17 cellular contexts compared by ENCODE assay signal in the genomic region with DNA sequence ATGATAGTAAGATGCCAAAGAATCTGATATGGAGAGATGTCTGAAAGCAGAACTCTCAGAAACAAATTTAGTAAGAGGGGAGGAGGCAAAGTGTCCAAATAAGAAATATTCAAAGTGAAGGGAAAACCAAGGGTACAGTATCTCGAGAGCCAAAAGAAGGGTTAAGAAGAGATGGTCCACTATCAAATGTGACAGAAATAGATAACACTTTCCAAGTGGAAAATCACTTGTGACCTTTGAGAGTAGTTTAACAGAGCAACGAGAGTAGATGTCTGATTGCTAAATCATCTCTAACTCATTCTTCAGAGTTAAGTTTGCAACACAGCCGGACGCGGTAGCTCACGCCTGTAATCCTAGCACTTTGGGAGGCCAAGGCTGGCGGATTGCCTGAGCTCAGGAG.
DNase-seq lines count a peak whose midpoint lies in the region; ATAC-seq lines count a peak whose summit lies in the region.
"Had no signal": no experiment of that assay in that cellular context is flagged by ENCODE, and none has a peak within 500 bp of the region (broad histone marks: within the 10 kb centered on the region; RNA-seq: fewer than 3 reads in every experiment).

No MANE protein-coding gene starts in this region.

- H3K27ac Mint-ChIP-seq in stimulated activated naive CD8-positive, alpha-beta T cell treated with anti-CD3 and anti-CD28 coated beads, Interleukin-15, Interleukin-2, amounts not matched to agents 100 ng/mL and 50 ng/mL, for 24 hours, result peak overlapping the region; percentile 80
- H3K27ac Mint-ChIP-seq in stimulated activated naive CD8-positive, alpha-beta T cell treated with anti-CD3 and anti-CD28 coated beads, Interleukin-15, amount 100 ng/mL, for 72 hours, result no peak overlapping the region
- peak overlapping the region; percentile 83 for H3K27ac Mint-ChIP-seq in activated naive CD8-positive, alpha-beta T cell treated with anti-CD3 and anti-CD28 coated beads, Interleukin-2, amount 50 U/mL, for 24 hours
- H3K27ac Mint-ChIP-seq: HFFc6, nephron had no signal

- H3K27me3 Mint-ChIP-seq in stimulated activated naive CD8-positive, alpha-beta T cell treated with anti-CD3 and anti-CD28 coated beads, Interleukin-15, Interleukin-2, amounts not matched to agents 100 ng/mL and 50 ng/mL, for 24 hours, result no peaks in the 10 kb centered on the region
- H3K27me3 Mint-ChIP-seq in stimulated activated naive CD8-positive, alpha-beta T cell treated with anti-CD3 and anti-CD28 coated beads, Interleukin-15, amount 100 ng/mL, for 72 hours, result no peaks in the 10 kb centered on the region
- H3K27me3 Mint-ChIP-seq in activated naive CD8-positive, alpha-beta T cell treated with anti-CD3 and anti-CD28 coated beads, Interleukin-2, amount 50 U/mL, for 24 hours, result no peaks in the 10 kb centered on the region

- peak overlapping the region; percentile 2 for H3K4me3 Mint-ChIP-seq in stimulated activated naive CD8-positive, alpha-beta T cell treated with anti-CD3 and anti-CD28 coated beads, Interleukin-15, Interleukin-2, amounts not matched to agents 100 ng/mL and 50 ng/mL, for 24 hours
- no peak overlapping the region for H3K4me3 Mint-ChIP-seq in stimulated activated naive CD8-positive, alpha-beta T cell treated with anti-CD3 and anti-CD28 coated beads, Interleukin-15, amount 100 ng/mL, for 72 hours
- H3K4me3 Mint-ChIP-seq in activated naive CD8-positive, alpha-beta T cell treated with anti-CD3 and anti-CD28 coated beads, Interleukin-2, amount 50 U/mL, for 24 hours, result no peak overlapping the region
- H3K4me3 Mint-ChIP-seq: HFFc6, nephron had no signal

- H3K9me3 Mint-ChIP-seq in stimulated activated naive CD8-positive, alpha-beta T cell treated with anti-CD3 and anti-CD28 coated beads, Interleukin-15, Interleukin-2, amounts not matched to agents 100 ng/mL and 50 ng/mL, for 24 hours, result no peaks in the 10 kb centered on the region
- H3K9me3 Mint-ChIP-seq in stimulated activated naive CD8-positive, alpha-beta T cell treated with anti-CD3 and anti-CD28 coated beads, Interleukin-15, amount 100 ng/mL, for 72 hours, result no peaks in the 10 kb centered on the region
- no peaks in the 10 kb centered on the region for H3K9me3 Mint-ChIP-seq in activated naive CD8-positive, alpha-beta T cell treated with anti-CD3 and anti-CD28 coated beads, Interleukin-2, amount 50 U/mL, for 24 hours
- H3K9me3 Mint-ChIP-seq: HFFc6, nephron had no signal

- H3K36me3 Mint-ChIP-seq in stimulated activated naive CD8-positive, alpha-beta T cell treated with anti-CD3 and anti-CD28 coated beads, Interleukin-15, Interleukin-2, amounts not matched to agents 100 ng/mL and 50 ng/mL, for 24 hours (ENCODE audit: low read depth), result peaks cover 62% of the 10 kb centered on the region
- H3K36me3 Mint-ChIP-seq in activated naive CD8-positive, alpha-beta T cell treated with anti-CD3 and anti-CD28 coated beads, Interleukin-2, amount 50 U/mL, for 24 hours (ENCODE audit: low read depth), result peaks cover 54% of the 10 kb centered on the region

- no peak for DNase-seq in stimulated activated naive CD8-positive, alpha-beta T cell treated with anti-CD3 and anti-CD28 coated beads, Interleukin-15, amount 100 ng/mL, for 72 hours
- DNase-seq in activated naive CD8-positive, alpha-beta T cell treated with anti-CD3 and anti-CD28 coated beads, Interleukin-2, amount 50 U/mL, for 24 hours, result no peak
- DNase-seq in NCI-H774 (lab: John Stamatoyannopoulos, UW) (no peak), NCI-H526 treated with DMSO at 0.1 percent for 48 hours (lab: John Stamatoyannopoulos, UW) (no peak)
- DNase-seq: activated CD4-positive, CD25-positive, alpha-beta regulatory T cell; DMS79 treated with DMSO at 0.1 percent for 48 hours; HFFc6; mesendoderm; NCI-H1105 treated with DMSO at 0.1 percent for 48 hours; NCI-H2107; NCI-H510A treated with DMSO at 0.1 percent for 48 hours; posterior cingulate gyrus; SHP77; stimulated activated CD4-positive, alpha-beta T cell treated with anti-CD3 and anti-CD28 coated beads, Interleukin-2, amount 100 ng/mL, for 48 hours had no signal

- no peak for ATAC-seq in stimulated activated naive CD8-positive, alpha-beta T cell treated with anti-CD3 and anti-CD28 coated beads, Interleukin-15, amount 100 ng/mL, for 72 hours
- ATAC-seq in activated naive CD8-positive, alpha-beta T cell treated with anti-CD3 and anti-CD28 coated beads, Interleukin-2, amount 50 U/mL, for 24 hours, result no peak
- ATAC-seq in HG03565 (IDR thresholded peaks at IDR 0.05; ENCODE audit: unreplicated experiment), result no peak

- H3K4me1 Mint-ChIP-seq in stimulated activated naive CD8-positive, alpha-beta T cell treated with anti-CD3 and anti-CD28 coated beads, Interleukin-15, Interleukin-2, amounts not matched to agents 100 ng/mL and 50 ng/mL, for 24 hours (ENCODE audit: low read depth), result peaks cover 72% of the 10 kb centered on the region
- H3K4me1 Mint-ChIP-seq in stimulated activated naive CD8-positive, alpha-beta T cell treated with anti-CD3 and anti-CD28 coated beads, Interleukin-15, amount 100 ng/mL, for 72 hours, result peaks cover 70% of the 10 kb centered on the region
- H3K4me1 Mint-ChIP-seq in activated naive CD8-positive, alpha-beta T cell treated with anti-CD3 and anti-CD28 coated beads, Interleukin-2, amount 50 U/mL, for 24 hours, result peaks cover 73% of the 10 kb centered on the region

Comparison
In these comparisons a context has a peak if more than half of its experiments do, and no peak if none do; other contexts are left out.
1. H3K27ac Mint-ChIP-seq: peak in stimulated activated naive CD8-positive, alpha-beta T cell treated with anti-CD3 and anti-CD28 coated beads, Interleukin-15, Interleukin-2, amounts not matched to agents 100 ng/mL and 50 ng/mL, for 24 hours (single experiment) and activated naive CD8-positive, alpha-beta T cell treated with anti-CD3 and anti-CD28 coated beads, Interleukin-2, amount 50 U/mL, for 24 hours (single experiment); none in stimulated activated naive CD8-positive, alpha-beta T cell treated with anti-CD3 and anti-CD28 coated beads, Interleukin-15, amount 100 ng/mL, for 72 hours (0 of 2).